ENCODE assay signal across 7 cellular contexts in genomic region chr11:60905047-60905446, GRCh38. TPM values are rescaled to one million over a fixed set of nuclear protein-coding genes. Genes with fewer than 3 reads are reported as not detected.
DNase-seq lines count a peak whose midpoint lies in the region; TF ChIP-seq lines count a peak whose summit lies in the region.

No MANE protein-coding gene starts in this region.

- H3K36me3 ChIP-seq in GM23248 (ENCODE audit: low read depth) (peaks cover 13% of the 10 kb centered on the region), Peyer's patch (peaks cover 0 to 37% (median 0%) of the 10 kb centered on the region in 3 donors), esophagus squamous epithelium (peaks cover 24 to 39% (median 27%) of the 10 kb centered on the region in 3 donors), skeletal muscle tissue (ENCODE audit: control insufficient read depth in 3 of 3, insufficient read depth in 3 of 3, low read length in 3 of 3) (peaks cover 32 to 40% (median 32%) of the 10 kb centered on the region in 3 donors)

- no peaks in the 10 kb centered on the region for H3K9me2 ChIP-seq in GM23248 (ENCODE audit: insufficient read depth)

- DNase-seq in GM23248: peak; percentile 41
- no peak for DNase-seq in Peyer's patch
- no peak for DNase-seq in esophagus squamous epithelium (lab: John Stamatoyannopoulos, UW)
- DNase-seq in stimulated activated CD4-positive, alpha-beta T cell treated with anti-CD3 and anti-CD28 coated beads, Interleukin-2, amount 100 ng/mL, for 24 hours: no peak
- DNase-seq in NCI-H1092 treated with DMSO at 0.1 percent for 48 hours (lab: John Stamatoyannopoulos, UW): no peak
- no peak for DNase-seq in NCI-H82 (lab: John Stamatoyannopoulos, UW)

- H2AFZ ChIP-seq in GM23248: peak overlapping the region; percentile 91

- H4K20me1 ChIP-seq in GM23248 (ENCODE audit: insufficient read depth): peaks cover 8% of the 10 kb centered on the region; the same call in 1 of the 2 replicates

- intact Hi-C loops in esophagus squamous epithelium (cut with DNase I): no loop called here

- H3K9me3 ChIP-seq in GM23248 (ENCODE audit: low read depth): no peaks in the 10 kb centered on the region
- H3K9me3 ChIP-seq in Peyer's patch: no peaks in the 10 kb centered on the region
- H3K9me3 ChIP-seq in esophagus squamous epithelium: no peaks in the 10 kb centered on the region
- no peaks in the 10 kb centered on the region for H3K9me3 ChIP-seq in skeletal muscle tissue (ENCODE audit: control insufficient read depth in 3 of 3, low read length in 3 of 3)

- H3F3A ChIP-seq in GM23248 (ENCODE audit: insufficient read depth): peaks cover 16% of the 10 kb centered on the region

- WGBS in GM23248 (ENCODE audit: low coverage in 1 of 2, low lambda C conversion rate in 2 of 2, missing lambda C conversion rate in 2 of 2), 2 experiments: 39 to 45% methylated on average over 6 of the region's 6 CpGs
- WGBS in esophagus squamous epithelium, 2 donors: 21 to 24% methylated on average over 6 of the region's 6 CpGs

- H3K9ac ChIP-seq in GM23248: peak overlapping the region; percentile 97
- peak overlapping the region; percentile 94 to 96 (median 95) for H3K9ac ChIP-seq in skeletal muscle tissue (ENCODE audit: low read depth in 1 of 3, low read length in 3 of 3)

- in situ Hi-C loops in GM23248 (cut with MboI): no loop called here

- H3K4me1 ChIP-seq in GM23248 (ENCODE audit: insufficient read depth) (peaks cover 14% of the 10 kb centered on the region), Peyer's patch (peaks cover 4 to 22% (median 7%) of the 10 kb centered on the region in 4 donors), esophagus squamous epithelium (peaks cover 12 to 34% (median 21%) of the 10 kb centered on the region in 3 donors), skeletal muscle tissue (ENCODE audit: control insufficient read depth in 3 of 3, insufficient read depth in 3 of 3, low read length in 3 of 3) (peaks cover 25 to 43% (median 30%) of the 10 kb centered on the region in 3 donors)

- H3K27ac ChIP-seq in GM23248: peak overlapping the region; percentile 89
- peak overlapping the region; percentile 94 to 98 (median 96) for H3K27ac ChIP-seq in Peyer's patch
- peak overlapping the region; percentile 95 to 97 (median 96) for H3K27ac ChIP-seq in esophagus squamous epithelium
- H3K27ac ChIP-seq in skeletal muscle tissue (ENCODE audit: low read depth, low read length): no peak overlapping the region

- H3K27me3 ChIP-seq in GM23248 (replicated peaks; ENCODE audit: insufficient read depth): no peaks in the 10 kb centered on the region
- H3K27me3 ChIP-seq in Peyer's patch: no peaks in the 10 kb centered on the region
- no peaks in the 10 kb centered on the region for H3K27me3 ChIP-seq in esophagus squamous epithelium
- no peaks in the 10 kb centered on the region for H3K27me3 ChIP-seq in skeletal muscle tissue (ENCODE audit: control insufficient read depth in 3 of 3, insufficient read depth in 3 of 3, low read length in 3 of 3)

- H3K4me3 ChIP-seq in GM23248: peak overlapping the region; percentile 92
- peak overlapping the region; percentile 93 to 98 (median 96) for H3K4me3 ChIP-seq in Peyer's patch
- peak overlapping the region; percentile 77 to 98 (median 88) for H3K4me3 ChIP-seq in esophagus squamous epithelium
- peak overlapping the region; percentile 87 to 93 (median 90) for H3K4me3 ChIP-seq in skeletal muscle tissue (ENCODE audit: low read length in 3 of 3)

- H3K4me2 ChIP-seq in GM23248 (ENCODE audit: unreplicated experiment): peak overlapping the region; percentile 99

- H3K79me2 ChIP-seq in GM23248 (ENCODE audit: insufficient read depth): peaks cover 44% of the 10 kb centered on the region

- TF ChIP-seq POLR2A in Peyer's patch (IDR thresholded peaks at IDR 0.05) (no peak), esophagus squamous epithelium (IDR thresholded peaks at IDR 0.05) (no peak)

- no peak for TF ChIP-seq CTCF in Peyer's patch (IDR thresholded peaks at IDR 0.05)
- TF ChIP-seq CTCF in esophagus squamous epithelium (IDR thresholded peaks at IDR 0.05): no peak

RNA-seq across cellular contexts. Expression of gene PRPF19, which starts 1.3 kb away (rescaled TPM):
- 47.9 and 58.9 TPM in 2 replicates for total RNA-seq in GM23248 (2014; rRNA removed; shearing (Covaris generic))
- 17.4 and 19.1 TPM in 2 replicates for polyA plus RNA-seq in GM23248 (2016; fragmentation: Nextera tagmentation; extraction: Ambion mirVana)
- total RNA-seq in Peyer's patch (10 to 100 TPM; 36.1 to 53.4 (median 46.5) TPM), esophagus squamous epithelium (10 to 100 TPM; 65.0 to 90.2 (median 84.1) TPM), skeletal muscle tissue (27.7 TPM)

RNA-seq across cellular contexts. Expression of gene TMEM109, which starts 8.9 kb away (rescaled TPM):
- total RNA-seq in GM23248 (2014; rRNA removed; shearing (Covaris generic)): 27.2 and 35.9 TPM in 2 replicates
- 95.2 and 97.9 TPM in 2 replicates for polyA plus RNA-seq in GM23248 (2016; fragmentation: Nextera tagmentation; extraction: Ambion mirVana)
- total RNA-seq in Peyer's patch (10 to 100 TPM; 26.3 to 40.5 (median 36.6) TPM), esophagus squamous epithelium (100 to 1,000 TPM in 1 of 4 donors, 10 to 100 TPM in 3; 66.7 to 115 (median 89.0) TPM), skeletal muscle tissue (45.4 TPM)

RNA-seq across cellular contexts. Expression of gene TMEM132A, which starts 19.2 kb away (rescaled TPM):
- 27.2 and 28.2 TPM in 2 replicates for total RNA-seq in GM23248 (2014; rRNA removed; shearing (Covaris generic))
- 10.1 and 12.2 TPM in 2 replicates for polyA plus RNA-seq in GM23248 (2016; fragmentation: Nextera tagmentation; extraction: Ambion mirVana)
- 10 to 100 TPM in 1 of 4 donors, 1 to 10 TPM in 3; 1.6 to 28.9 (median 4.0) TPM for total RNA-seq in Peyer's patch
- total RNA-seq in esophagus squamous epithelium: 10 to 100 TPM; 11.8 to 52.7 (median 17.8) TPM
- 14.6 TPM for total RNA-seq in skeletal muscle tissue

RNA-seq across cellular contexts. Expression of gene ZP1, which starts 37.7 kb away (rescaled TPM):
- 1.3 and 5.3 TPM in 2 replicates for total RNA-seq in GM23248 (2014; rRNA removed; shearing (Covaris generic))
- 0.51 and 1.0 TPM in 2 replicates for polyA plus RNA-seq in GM23248 (2016; fragmentation: Nextera tagmentation; extraction: Ambion mirVana)
- total RNA-seq in Peyer's patch: 1 to 10 TPM in 1 of 4 donors, not detected in 3; 2.1 TPM
- not detected for total RNA-seq in esophagus squamous epithelium
- total RNA-seq in skeletal muscle tissue: not detected

RNA-seq across cellular contexts. Expression of gene SLC15A3, which starts 46.9 kb away (rescaled TPM):
- total RNA-seq in GM23248 (2014; rRNA removed; shearing (Covaris generic)): 0.51 and 2.2 TPM in 2 replicates
- polyA plus RNA-seq in GM23248 (2016; fragmentation: Nextera tagmentation; extraction: Ambion mirVana): 1.1 and 1.5 TPM in 2 replicates
- 10 to 100 TPM in 1 of 4 donors, 1 to 10 TPM in 3; 3.7 to 61.9 (median 8.8) TPM for total RNA-seq in Peyer's patch
- total RNA-seq in esophagus squamous epithelium: 10 to 100 TPM in 2 of 4 donors, 1 to 10 TPM in 2; 4.0 to 11.5 (median 7.9) TPM
- total RNA-seq in skeletal muscle tissue: 16.7 TPM
